Comparison of ENCODE assay signal across 8 cellular contexts in genomic region chr1:111690306-111690617, GRCh38. TPM values are rescaled to one million over a fixed set of nuclear protein-coding genes. Genes with fewer than 3 reads are reported as not detected.
A peak's percentile ranks its signal among the peaks of the same experiment; 100 is the strongest.
DNase-seq lines count a peak whose midpoint lies in the region; ATAC-seq and TF ChIP-seq lines count a peak whose summit lies in the region.

No MANE protein-coding gene starts in this region.

- H3K27ac Mint-ChIP-seq in activated naive CD4-positive, alpha-beta T cell treated with anti-CD3 and anti-CD28 coated beads for 36 hours, result peak overlapping the region; percentile 39
- no peak overlapping the region for H3K27ac Mint-ChIP-seq in activated naive CD4-positive, alpha-beta T cell treated with anti-CD3 and anti-CD28 coated beads, Interleukin-2, amount 50 U/mL, for 72 hours

- intact Hi-C loops in activated naive CD4-positive, alpha-beta T cell treated with anti-CD3 and anti-CD28 coated beads for 36 hours (cut with micrococcal nuclease), result no loop called here
- intact Hi-C loops in upper lobe of right lung (cut with DNase I), result no loop called here

- H3K36me3 Mint-ChIP-seq in activated naive CD4-positive, alpha-beta T cell treated with anti-CD3 and anti-CD28 coated beads for 36 hours (ENCODE audit: low read depth), result peaks cover 36% of the 10 kb centered on the region
- H3K36me3 Mint-ChIP-seq in activated naive CD4-positive, alpha-beta T cell treated with anti-CD3 and anti-CD28 coated beads, Interleukin-2, amount 50 U/mL, for 72 hours, result peaks cover 0 to 42% of the 10 kb centered on the region in 2 donors

- no peaks in the 10 kb centered on the region for H3K9me3 ChIP-seq in upper lobe of right lung

- ATAC-seq in activated naive CD4-positive, alpha-beta T cell treated with anti-CD3 and anti-CD28 coated beads, Interleukin-2, amount 50 U/mL, for 72 hours, result no peak
- peak; percentile 56 for ATAC-seq in upper lobe of right lung

- H3K4me3 ChIP-seq in kidney epithelial cell (ENCODE audit: low read depth, low read length) (no peak overlapping the region), upper lobe of right lung (no peak overlapping the region)

- H3K27ac ChIP-seq in upper lobe of right lung, result no peak overlapping the region

- DNase-seq in activated naive CD4-positive, alpha-beta T cell treated with anti-CD3 and anti-CD28 coated beads for 36 hours, result no peak
- DNase-seq in activated naive CD4-positive, alpha-beta T cell treated with anti-CD3 and anti-CD28 coated beads, Interleukin-2, amount 50 U/mL, for 72 hours (ENCODE audit: low spot score in 2 of 2), result no peak
- DNase-seq in amniotic epithelial cell (ENCODE audit: low read depth) (peak; percentile 91), kidney epithelial cell (ENCODE audit: low read depth) (peak; percentile 58), upper lobe of right lung (no peak), NCI-H1694 (lab: John Stamatoyannopoulos, UW) (no peak), iPS-NIHi7 (ENCODE audit: extremely low spot score) (no peak)
- no peak for DNase-seq in stimulated activated CD4-positive, alpha-beta T cell treated with anti-CD3 and anti-CD28 coated beads, Interleukin-1b, Interleukin-23, amount 100 ng/mL, for 48 hours

- H3K4me3 Mint-ChIP-seq in activated naive CD4-positive, alpha-beta T cell treated with anti-CD3 and anti-CD28 coated beads for 36 hours, result no peak overlapping the region

- TF ChIP-seq CTCF in kidney epithelial cell (IDR thresholded peaks at IDR 0.05; ENCODE audit: insufficient read depth, low read length, poor library complexity, severe bottlenecking) (no peak), upper lobe of right lung (IDR thresholded peaks at IDR 0.05) (no peak)

- H3K4me1 Mint-ChIP-seq in activated naive CD4-positive, alpha-beta T cell treated with anti-CD3 and anti-CD28 coated beads for 36 hours (ENCODE audit: low read depth), result peaks cover 43% of the 10 kb centered on the region

- H3K9me3 Mint-ChIP-seq in activated naive CD4-positive, alpha-beta T cell treated with anti-CD3 and anti-CD28 coated beads for 36 hours, result peaks cover 4% of the 10 kb centered on the region
- H3K9me3 Mint-ChIP-seq in activated naive CD4-positive, alpha-beta T cell treated with anti-CD3 and anti-CD28 coated beads, Interleukin-2, amount 50 U/mL, for 72 hours, result peaks cover 0 to 5% of the 10 kb centered on the region in 2 donors

- peaks cover 13% of the 10 kb centered on the region for H3K4me1 ChIP-seq in upper lobe of right lung

- no peaks in the 10 kb centered on the region for H3K27me3 Mint-ChIP-seq in activated naive CD4-positive, alpha-beta T cell treated with anti-CD3 and anti-CD28 coated beads for 36 hours (ENCODE audit: low read depth)

- H3K36me3 ChIP-seq in kidney epithelial cell (ENCODE audit: control insufficient read depth, insufficient read depth, low read length), result no peaks in the 10 kb centered on the region
- peaks cover 31% of the 10 kb centered on the region for H3K36me3 ChIP-seq in upper lobe of right lung

- H3K27me3 ChIP-seq in kidney epithelial cell (ENCODE audit: control insufficient read depth, insufficient read depth, low read length) (no peaks in the 10 kb centered on the region), upper lobe of right lung (no peaks in the 10 kb centered on the region)

- CTCF ChIA-PET in activated naive CD4-positive, alpha-beta T cell treated with anti-CD3 and anti-CD28 coated beads for 36 hours (lab: Charles Lee), result interaction anchor here (1.0 kb wide), 1 partner anchor 182 kb away, joined by 5 read pairs; no protein-coding TSS in a partner anchor

RNA-seq across cellular contexts. Expression of gene INKA2, which starts 48.9 kb away (rescaled TPM):
- 1 to 10 TPM; 1.9 to 3.2 TPM for total RNA-seq in activated naive CD4-positive, alpha-beta T cell treated with anti-CD3 and anti-CD28 coated beads for 36 hours
- total RNA-seq in activated naive CD4-positive, alpha-beta T cell treated with anti-CD3 and anti-CD28 coated beads, Interleukin-2, amount 50 U/mL, for 72 hours, result 1 to 10 TPM; 1.4 to 4.4 TPM
- total RNA-seq in kidney epithelial cell (1.2 and 3.0 TPM in 2 replicates), upper lobe of right lung (13.3 TPM)

Comparison
In these comparisons a context has a peak if more than half of its experiments do, and no peak if none do; other contexts are left out.
1. DNase-seq: peak in amniotic epithelial cell (single experiment) and kidney epithelial cell (single experiment); none in activated naive CD4-positive, alpha-beta T cell treated with anti-CD3 and anti-CD28 coated beads for 36 hours (single experiment), activated naive CD4-positive, alpha-beta T cell treated with anti-CD3 and anti-CD28 coated beads, Interleukin-2, amount 50 U/mL, for 72 hours (0 of 2), upper lobe of right lung (single experiment), NCI-H1694 (single experiment), iPS-NIHi7 (single experiment) and stimulated activated CD4-positive, alpha-beta T cell treated with anti-CD3 and anti-CD28 coated beads, Interleukin-1b, Interleukin-23, amount 100 ng/mL, for 48 hours (single experiment).